ENCODE assay signal across 14 cellular contexts in the genomic region with DNA sequence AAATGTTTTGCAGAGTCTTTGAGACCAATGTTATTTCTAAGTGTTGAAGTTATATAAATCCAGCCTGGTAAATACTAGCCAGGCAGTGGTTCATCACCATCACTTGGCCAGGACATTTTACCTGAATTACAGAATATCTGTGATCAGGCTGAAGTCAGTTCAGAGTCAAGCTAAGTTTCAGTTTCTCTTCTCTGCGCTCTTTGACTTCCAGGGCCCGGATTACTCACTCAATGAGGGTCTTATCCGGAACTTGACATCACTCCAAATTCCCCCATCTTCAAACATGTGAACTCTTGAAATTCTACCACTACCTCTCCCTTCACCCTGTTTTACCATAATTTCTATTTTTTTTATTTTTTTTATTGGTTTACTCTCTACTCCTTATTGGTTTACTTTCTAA. TPM values are rescaled to one million over a fixed set of nuclear protein-coding genes. Genes with fewer than 3 reads are reported as not detected.
A peak's percentile ranks its signal among the peaks of the same experiment; 100 is the strongest.
DNase-seq lines count a peak whose midpoint lies in the region; ATAC-seq and TF ChIP-seq lines count a peak whose summit lies in the region.
"Had no signal": no experiment of that assay in that cellular context is flagged by ENCODE, and none has a peak within 500 bp of the region (broad histone marks: within the 10 kb centered on the region; RNA-seq: fewer than 3 reads in every experiment).

No MANE protein-coding gene starts in this region.

- intact Hi-C loops in CD4-positive, alpha-beta memory T cell (cut with micrococcal nuclease), result no loop called here
- intact Hi-C loops in activated CD8-positive, alpha-beta T cell treated with anti-CD3 and anti-CD28 coated beads for 36 hours (cut with micrococcal nuclease), result no loop called here
- intact Hi-C loops in dorsolateral prefrontal cortex (cut with DNase I), result no loop called here

- ATAC-seq in GM18508 (IDR thresholded peaks at IDR 0.05; ENCODE audit: insufficient read depth, unreplicated experiment) (peak; percentile 81), HG02571 (IDR thresholded peaks at IDR 0.05; ENCODE audit: unreplicated experiment) (peak; percentile 56)
- ATAC-seq in activated CD8-positive, alpha-beta T cell treated with anti-CD3 and anti-CD28 coated beads for 36 hours, result peak; percentile 77
- ATAC-seq: activated naive CD4-positive, alpha-beta T cell treated with anti-CD3 and anti-CD28 coated beads, Interleukin-2, amount 50 U/mL, for 72 hours had no signal

- peaks cover 0 to 14% (median 1%) of the 10 kb centered on the region in 4 donors for H3K4me1 Mint-ChIP-seq in CD4-positive, alpha-beta memory T cell
- peaks cover 2% of the 10 kb centered on the region for H3K4me1 Mint-ChIP-seq in activated CD8-positive, alpha-beta T cell treated with anti-CD3 and anti-CD28 coated beads for 36 hours (ENCODE audit: low read depth)

- no peaks in the 10 kb centered on the region for H3K27me3 Mint-ChIP-seq in CD4-positive, alpha-beta memory T cell
- H3K27me3 Mint-ChIP-seq in activated CD8-positive, alpha-beta T cell treated with anti-CD3 and anti-CD28 coated beads for 36 hours, result no peaks in the 10 kb centered on the region

- peaks cover 4% of the 10 kb centered on the region for H3K36me3 ChIP-seq in CD4-positive, alpha-beta memory T cell (ENCODE audit: insufficient read depth, low read length)

- H3K9me3 Mint-ChIP-seq in CD4-positive, alpha-beta memory T cell, result no peaks in the 10 kb centered on the region
- no peaks in the 10 kb centered on the region for H3K9me3 Mint-ChIP-seq in activated CD8-positive, alpha-beta T cell treated with anti-CD3 and anti-CD28 coated beads for 36 hours
- H3K9me3 Mint-ChIP-seq: activated naive CD4-positive, alpha-beta T cell treated with anti-CD3 and anti-CD28 coated beads, Interleukin-2, amount 50 U/mL, for 72 hours had no signal

- peaks cover 27 to 37% of the 10 kb centered on the region in 2 donors for H3K36me3 Mint-ChIP-seq in CD4-positive, alpha-beta memory T cell
- H3K36me3 Mint-ChIP-seq in activated CD8-positive, alpha-beta T cell treated with anti-CD3 and anti-CD28 coated beads for 36 hours (ENCODE audit: low read depth), result peaks cover 3% of the 10 kb centered on the region

- H3K4me3 Mint-ChIP-seq in CD4-positive, alpha-beta memory T cell, result peak overlapping the region; percentile 71 to 83 (median 76)
- peak overlapping the region; percentile 52 for H3K4me3 Mint-ChIP-seq in activated CD8-positive, alpha-beta T cell treated with anti-CD3 and anti-CD28 coated beads for 36 hours

- TF ChIP-seq CTCF in activated CD8-positive, alpha-beta T cell treated with anti-CD3 and anti-CD28 coated beads for 36 hours (IDR thresholded peaks at IDR 0.05), result no peak
- no peak for TF ChIP-seq CTCF in dorsolateral prefrontal cortex (IDR thresholded peaks at IDR 0.05 in 54 of 56, conservative IDR thresholded peaks at IDR 0.05 in 2 of 56; ENCODE audit: low read depth in 1 of 56, partially characterized antibody in 56 of 56)

- peak overlapping the region in 5 of 7 donors; percentile 9 to 90 (median 75) for H3K27ac Mint-ChIP-seq in CD4-positive, alpha-beta memory T cell
- H3K27ac Mint-ChIP-seq in activated CD8-positive, alpha-beta T cell treated with anti-CD3 and anti-CD28 coated beads for 36 hours, result peak overlapping the region; percentile 69

- H3K9me3 ChIP-seq in CD4-positive, alpha-beta memory T cell (ENCODE audit: control insufficient read depth in 1 of 2, low read length in 2 of 2), result no peaks in the 10 kb centered on the region

- POLR2A ChIA-PET in CD4-positive, alpha-beta memory T cell (lab: Charles Lee; ENCODE audit: partially characterized antibody), result interaction anchor here (1.1 kb wide), 1 partner anchor 83 kb away, joined by 3 read pairs; no protein-coding TSS in a partner anchor
- POLR2A ChIA-PET in activated CD8-positive, alpha-beta T cell treated with anti-CD3 and anti-CD28 coated beads for 36 hours (lab: Charles Lee), result no interaction called here

- DNase-seq in CD4-positive, alpha-beta memory T cell, result peak in 4 of 5 donors; percentile 8 to 14 (median 10)
- peak; percentile 15 for DNase-seq in activated CD8-positive, alpha-beta T cell treated with anti-CD3 and anti-CD28 coated beads for 36 hours
- no peak for DNase-seq in 8988T
- DNase-seq in dorsolateral prefrontal cortex, result no peak
- no peak for DNase-seq in occipital lobe (lab: John Stamatoyannopoulos, UW)
- no peak for DNase-seq in GOT3 (lab: John Stamatoyannopoulos, UW)
- DNase-seq: DMS79; glutamatergic neuron; kidney glomerular epithelial cell; stimulated activated CD4-positive, alpha-beta T cell treated with anti-CD3 and anti-CD28 coated beads, Interleukin-2, amount 100 ng/mL, for 24 hours had no signal

- H3K27ac ChIP-seq in CD4-positive, alpha-beta memory T cell (ENCODE audit: low read depth, low read length), result peak overlapping the region; percentile 26
- no peak overlapping the region for H3K27ac ChIP-seq in dorsolateral prefrontal cortex
- H3K27ac ChIP-seq: KMS-11 had no signal

- CTCF ChIA-PET in CD4-positive, alpha-beta memory T cell (lab: Charles Lee; ENCODE audit: partially characterized antibody), result no interaction called here
- CTCF ChIA-PET in activated CD8-positive, alpha-beta T cell treated with anti-CD3 and anti-CD28 coated beads for 36 hours (lab: Charles Lee), result no interaction called here

- no peaks in the 10 kb centered on the region for H3K27me3 ChIP-seq in CD4-positive, alpha-beta memory T cell (ENCODE audit: insufficient read depth, low read length)
- no peaks in the 10 kb centered on the region for H3K27me3 ChIP-seq in dorsolateral prefrontal cortex

- H3K4me3 ChIP-seq in CD4-positive, alpha-beta memory T cell (ENCODE audit: low read length in 2 of 2), result peak overlapping the region in 1 of 2 donors; percentile 19
- H3K4me3 ChIP-seq in dorsolateral prefrontal cortex, result no peak overlapping the region

- H3K4me1 ChIP-seq in CD4-positive, alpha-beta memory T cell (ENCODE audit: insufficient read depth, low read length), result no peaks in the 10 kb centered on the region

RNA-seq across cellular contexts. Expression of gene CCAR1, which starts 36.6 kb away (rescaled TPM):
- 10 to 100 TPM; 96.3 to 97.3 TPM for total RNA-seq in CD4-positive, alpha-beta memory T cell
- 10 to 100 TPM; 25.9 to 51.9 TPM for polyA plus RNA-seq in CD4-positive, alpha-beta memory T cell
- total RNA-seq in activated CD8-positive, alpha-beta T cell treated with anti-CD3 and anti-CD28 coated beads for 36 hours, result 100 to 1,000 TPM in 1 of 2 experiments, 10 to 100 TPM in 1; 86.3 to 101 TPM
- total RNA-seq in dorsolateral prefrontal cortex, result 10 to 100 TPM; 43.8 to 95.7 (median 69.5) TPM
- 41.0 TPM for total RNA-seq in occipital lobe

Comparison
In these comparisons a context has a peak if more than half of its experiments do, and no peak if none do; other contexts are left out.
1. DNase-seq: peak in CD4-positive, alpha-beta memory T cell (4 of 5) and activated CD8-positive, alpha-beta T cell treated with anti-CD3 and anti-CD28 coated beads for 36 hours (single experiment); none in 8988T (single experiment), dorsolateral prefrontal cortex (0 of 10), occipital lobe (single experiment) and GOT3 (single experiment).
2. Peak in every context shown above with its lines, with median percentiles within 50 percentile points of each other: ATAC-seq.